In the genomic region with DNA sequence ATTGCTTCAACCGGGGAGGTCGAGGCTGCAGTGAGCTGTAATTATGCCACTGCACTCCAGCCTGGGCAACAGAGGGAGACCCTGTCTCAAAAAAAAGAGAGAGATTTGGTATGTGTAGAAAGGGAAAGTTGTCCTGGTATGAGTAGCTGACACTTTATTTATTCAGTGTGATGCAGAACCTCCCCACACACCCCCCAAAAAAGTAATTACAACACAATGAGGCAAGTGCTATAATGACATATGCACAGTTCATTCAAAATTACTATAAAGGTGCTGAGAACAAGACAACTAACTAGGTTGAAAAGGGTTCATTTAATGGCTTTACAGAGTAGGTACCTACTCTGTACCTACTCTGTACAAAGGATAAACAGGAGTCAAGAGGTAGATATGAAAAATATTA, we compare ENCODE assay signal across 30 cellular contexts.
DNase-seq lines count a peak whose midpoint lies in the region; ATAC-seq and TF ChIP-seq lines count a peak whose summit lies in the region.
"Had no signal": no experiment of that assay in that cellular context is flagged by ENCODE, and none has a peak within 500 bp of the region (broad histone marks: within the 10 kb centered on the region; RNA-seq: fewer than 3 reads in every experiment).

No MANE protein-coding gene starts in this region.

- intact Hi-C loops in activated T-helper 1 cell treated with anti-CD3 and anti-CD28 coated beads, Interleukin-12 subunit alpha, Interleukin-12 subunit beta, Interleukin-2, Interleukin-4 antibody, amounts not matched to agents 30 ng/mL and 10 ng/mL and 1 ng/mL, durations not matched to agents 14 hours and 24 hours and 36 hours (cut with micrococcal nuclease): no loop called here
- intact Hi-C loops in naive thymus-derived CD4-positive, alpha-beta T cell (cut with micrococcal nuclease): no loop called here

- H3F3A ChIP-seq in GM23338 (replicated peaks; ENCODE audit: low read depth): no peaks in the 10 kb centered on the region

- no peaks in the 10 kb centered on the region for H3K27me3 ChIP-seq in CD4-positive, CD25-positive, alpha-beta regulatory T cell (ENCODE audit: control insufficient read depth, insufficient read depth, low read length)
- H3K27me3 ChIP-seq in GM23338 (ENCODE audit: insufficient read depth): no peaks in the 10 kb centered on the region
- no peaks in the 10 kb centered on the region for H3K27me3 ChIP-seq in naive thymus-derived CD4-positive, alpha-beta T cell (ENCODE audit: control insufficient read depth in 2 of 2, insufficient read depth in 2 of 2, low read length in 2 of 2)

- ATAC-seq in CD4-positive, CD25-positive, alpha-beta regulatory T cell (ENCODE audit: low read depth in 2 of 2): no peak
- ATAC-seq in GM23338 (no peak), HG03045 (IDR thresholded peaks at IDR 0.05; ENCODE audit: unreplicated experiment) (no peak)
- ATAC-seq in naive thymus-derived CD4-positive, alpha-beta T cell: no peak
- ATAC-seq: esophagus mucosa, psoas muscle had no signal

- H3K36me3 Mint-ChIP-seq in CD4-positive, CD25-positive, alpha-beta regulatory T cell: peaks cover 9% of the 10 kb centered on the region
- H3K36me3 Mint-ChIP-seq in GM23338 (ENCODE audit: low read depth): no peaks in the 10 kb centered on the region
- H3K36me3 Mint-ChIP-seq in activated T-helper 1 cell treated with anti-CD3 and anti-CD28 coated beads, Interleukin-12 subunit alpha, Interleukin-12 subunit beta, Interleukin-2, Interleukin-4 antibody, amounts not matched to agents 30 ng/mL and 10 ng/mL and 1 ng/mL, durations not matched to agents 14 hours and 24 hours and 36 hours (ENCODE audit: low read depth): peaks cover 4% of the 10 kb centered on the region
- H3K36me3 Mint-ChIP-seq in naive thymus-derived CD4-positive, alpha-beta T cell: peaks cover 0 to 18% (median 2%) of the 10 kb centered on the region in 5 donors
- H3K36me3 Mint-ChIP-seq: type B pancreatic cell had no signal

- H3K27me3 Mint-ChIP-seq in CD4-positive, CD25-positive, alpha-beta regulatory T cell: no peaks in the 10 kb centered on the region
- peaks cover 3% of the 10 kb centered on the region for H3K27me3 Mint-ChIP-seq in GM23338 (ENCODE audit: insufficient read depth, low read depth, poor library complexity)
- H3K27me3 Mint-ChIP-seq in activated T-helper 1 cell treated with anti-CD3 and anti-CD28 coated beads, Interleukin-12 subunit alpha, Interleukin-12 subunit beta, Interleukin-2, Interleukin-4 antibody, amounts not matched to agents 30 ng/mL and 10 ng/mL and 1 ng/mL, durations not matched to agents 14 hours and 24 hours and 36 hours (ENCODE audit: insufficient read depth): no peaks in the 10 kb centered on the region
- no peaks in the 10 kb centered on the region for H3K27me3 Mint-ChIP-seq in naive thymus-derived CD4-positive, alpha-beta T cell
- H3K27me3 Mint-ChIP-seq: activated CD4-positive, alpha-beta memory T cell treated with anti-CD3 and anti-CD28 coated beads for 36 hours; type B pancreatic cell had no signal

- no peak overlapping the region for H3K4me2 ChIP-seq in GM23338
- H3K4me2 ChIP-seq: PC-9 had no signal

- H3K9me3 ChIP-seq in CD4-positive, CD25-positive, alpha-beta regulatory T cell (ENCODE audit: control insufficient read depth in 2 of 2, low read length in 2 of 2): no peaks in the 10 kb centered on the region
- H3K9me3 ChIP-seq in naive thymus-derived CD4-positive, alpha-beta T cell (ENCODE audit: control insufficient read depth in 2 of 3, low read length in 3 of 3): no peaks in the 10 kb centered on the region
- H3K9me3 ChIP-seq: psoas muscle had no signal

- H3K4me1 ChIP-seq in CD4-positive, CD25-positive, alpha-beta regulatory T cell (ENCODE audit: control insufficient read depth, insufficient read depth, low read length, poor library complexity, severe bottlenecking): peaks cover 59% of the 10 kb centered on the region
- peaks cover 34% of the 10 kb centered on the region for H3K4me1 ChIP-seq in GM23338 (ENCODE audit: insufficient read depth)
- peaks cover 15 to 33% of the 10 kb centered on the region in 2 donors for H3K4me1 ChIP-seq in naive thymus-derived CD4-positive, alpha-beta T cell (ENCODE audit: control insufficient read depth in 2 of 2, insufficient read depth in 2 of 2, low read length in 2 of 2)

- H3K4me1 Mint-ChIP-seq in CD4-positive, CD25-positive, alpha-beta regulatory T cell: peaks cover 58 to 89% (median 79%) of the 10 kb centered on the region in 4 donors
- peaks cover 24% of the 10 kb centered on the region for H3K4me1 Mint-ChIP-seq in GM23338
- H3K4me1 Mint-ChIP-seq in activated T-helper 1 cell treated with anti-CD3 and anti-CD28 coated beads, Interleukin-12 subunit alpha, Interleukin-12 subunit beta, Interleukin-2, Interleukin-4 antibody, amounts not matched to agents 30 ng/mL and 10 ng/mL and 1 ng/mL, durations not matched to agents 14 hours and 24 hours and 36 hours (ENCODE audit: low read depth): peaks cover 52% of the 10 kb centered on the region
- peaks cover 44 to 96% (median 90%) of the 10 kb centered on the region in 7 donors for H3K4me1 Mint-ChIP-seq in naive thymus-derived CD4-positive, alpha-beta T cell

- H3K4me3 Mint-ChIP-seq in CD4-positive, CD25-positive, alpha-beta regulatory T cell: peak overlapping the region in 2 of 4 donors; percentile 17 to 26
- H3K4me3 Mint-ChIP-seq in GM23338: no peak overlapping the region
- H3K4me3 Mint-ChIP-seq in activated T-helper 1 cell treated with anti-CD3 and anti-CD28 coated beads, Interleukin-12 subunit alpha, Interleukin-12 subunit beta, Interleukin-2, Interleukin-4 antibody, amounts not matched to agents 30 ng/mL and 10 ng/mL and 1 ng/mL, durations not matched to agents 14 hours and 24 hours and 36 hours: no peak overlapping the region
- H3K4me3 Mint-ChIP-seq in naive thymus-derived CD4-positive, alpha-beta T cell: peak overlapping the region in 4 of 10 donors; percentile 1 to 42 (median 10)
- H3K4me3 Mint-ChIP-seq: activated CD4-positive, alpha-beta memory T cell treated with anti-CD3 and anti-CD28 coated beads for 36 hours; HFFc6; type B pancreatic cell had no signal

- CTCF ChIA-PET in naive thymus-derived CD4-positive, alpha-beta T cell (lab: Charles Lee): no interaction called here

- peaks cover 5% of the 10 kb centered on the region for H3K36me3 ChIP-seq in CD4-positive, CD25-positive, alpha-beta regulatory T cell (ENCODE audit: control insufficient read depth, insufficient read depth, low read length)
- no peaks in the 10 kb centered on the region for H3K36me3 ChIP-seq in GM23338 (ENCODE audit: insufficient read depth)
- peaks cover 0 to 4% (median 0%) of the 10 kb centered on the region in 3 experiments for H3K36me3 ChIP-seq in naive thymus-derived CD4-positive, alpha-beta T cell (ENCODE audit: control insufficient read depth in 2 of 3, insufficient read depth in 3 of 3, low read length in 3 of 3)
- H3K36me3 ChIP-seq: WERI-Rb-1 had no signal

- 0 out of 2 replicates have a peak, but pooled peaks cover 4% of the 10 kb centered on the region for H3K9me2 ChIP-seq in GM23338 (ENCODE audit: insufficient read depth)

- peak overlapping the region in 2 of 3 donors; percentile 20 to 77 for H3K27ac Mint-ChIP-seq in CD4-positive, CD25-positive, alpha-beta regulatory T cell
- H3K27ac Mint-ChIP-seq in GM23338: peak overlapping the region; percentile 71; the same call in 1 of the 2 replicates
- H3K27ac Mint-ChIP-seq in activated T-helper 1 cell treated with anti-CD3 and anti-CD28 coated beads, Interleukin-12 subunit alpha, Interleukin-12 subunit beta, Interleukin-2, Interleukin-4 antibody, amounts not matched to agents 30 ng/mL and 10 ng/mL and 1 ng/mL, durations not matched to agents 14 hours and 24 hours and 36 hours: peak overlapping the region; percentile 4
- peak overlapping the region in 6 of 9 donors; percentile 6 to 82 (median 24) for H3K27ac Mint-ChIP-seq in naive thymus-derived CD4-positive, alpha-beta T cell
- H3K27ac Mint-ChIP-seq: activated CD4-positive, alpha-beta memory T cell treated with anti-CD3 and anti-CD28 coated beads for 36 hours; type B pancreatic cell had no signal

- H2AFZ ChIP-seq in GM23338: no peak overlapping the region
- H2AFZ ChIP-seq: GM23248, PC-9 had no signal

- DNase-seq in CD4-positive, CD25-positive, alpha-beta regulatory T cell: no peak
- DNase-seq in GM23338 (ENCODE audit: low spot score): no peak
- no peak for DNase-seq in activated T-helper 1 cell treated with anti-CD3 and anti-CD28 coated beads, Interleukin-12 subunit alpha, Interleukin-12 subunit beta, Interleukin-2, Interleukin-4 antibody, amounts not matched to agents 30 ng/mL and 10 ng/mL and 1 ng/mL, durations not matched to agents 14 hours and 24 hours and 36 hours (ENCODE audit: low spot score)
- no peak for DNase-seq in naive thymus-derived CD4-positive, alpha-beta T cell
- no peak for DNase-seq in activated CD4-positive, CD25-positive, alpha-beta regulatory T cell treated with anti-CD3 and anti-CD28 coated beads, Interleukin-2, amount 50 U/mL, for 72 hours
- no peak for DNase-seq in DMS79 treated with DMSO at 0.1 percent for 48 hours (lab: John Stamatoyannopoulos, UW)
- no peak for DNase-seq in substantia nigra (lab: John Stamatoyannopoulos, UW)
- DNase-seq: ACHN; activated CD4-positive, alpha-beta memory T cell treated with anti-CD3 and anti-CD28 coated beads for 36 hours; activated CD8-positive, alpha-beta memory T cell treated with anti-CD3 and anti-CD28 coated beads, Interleukin-2, amount 50 U/mL, for 48 hours; activated effector memory CD4-positive, alpha-beta T cell treated with anti-CD3 and anti-CD28 coated beads, Interleukin-2, amount 50 U/mL, for 16 hours; caudate nucleus; cortex of kidney; DMS79; foreskin fibroblast; GF-D8; GM23248; HFFc6; NCI-H1048; occipital lobe; PC-9; psoas muscle; Right ventricle myocardium superior; stimulated activated CD4-positive, alpha-beta T cell treated with anti-CD3 and anti-CD28 coated beads, Interleukin-15, amount 100 ng/mL, for 24 hours; stimulated activated CD4-positive, alpha-beta T cell treated with anti-CD3 and anti-CD28 coated beads, Interleukin-4, amount 100 ng/mL, for 4 hours; T-helper 9 cell; WERI-Rb-1 had no signal

- H3K79me2 ChIP-seq in GM23338 (replicated peaks; ENCODE audit: insufficient read depth): peaks cover 95% of the 10 kb centered on the region

- H3K27ac ChIP-seq in CD4-positive, CD25-positive, alpha-beta regulatory T cell (ENCODE audit: insufficient read depth, low read length, poor library complexity, severe bottlenecking): no peak overlapping the region
- H3K27ac ChIP-seq in GM23338 (ENCODE audit: low read depth) (no peak overlapping the region), substantia nigra (ENCODE audit: low read depth, low read length, poor library complexity, severe bottlenecking) (no peak overlapping the region)
- no peak overlapping the region for H3K27ac ChIP-seq in naive thymus-derived CD4-positive, alpha-beta T cell (ENCODE audit: low read depth, low read length)
- H3K27ac ChIP-seq: GM23248, PC-9, psoas muscle, WERI-Rb-1 had no signal

- H3K9me3 Mint-ChIP-seq in CD4-positive, CD25-positive, alpha-beta regulatory T cell: no peaks in the 10 kb centered on the region
- H3K9me3 Mint-ChIP-seq in GM23338: no peaks in the 10 kb centered on the region
- no peaks in the 10 kb centered on the region for H3K9me3 Mint-ChIP-seq in activated T-helper 1 cell treated with anti-CD3 and anti-CD28 coated beads, Interleukin-12 subunit alpha, Interleukin-12 subunit beta, Interleukin-2, Interleukin-4 antibody, amounts not matched to agents 30 ng/mL and 10 ng/mL and 1 ng/mL, durations not matched to agents 14 hours and 24 hours and 36 hours
- no peaks in the 10 kb centered on the region for H3K9me3 Mint-ChIP-seq in naive thymus-derived CD4-positive, alpha-beta T cell
- H3K9me3 Mint-ChIP-seq: activated CD4-positive, alpha-beta memory T cell treated with anti-CD3 and anti-CD28 coated beads for 36 hours; HFFc6; type B pancreatic cell had no signal

- POLR2A ChIA-PET in naive thymus-derived CD4-positive, alpha-beta T cell (lab: Charles Lee): no interaction called here

- no peak overlapping the region for H3K4me3 ChIP-seq in CD4-positive, CD25-positive, alpha-beta regulatory T cell (ENCODE audit: low read depth, low read length)
- H3K4me3 ChIP-seq in GM23338: no peak overlapping the region
- no peak overlapping the region for H3K4me3 ChIP-seq in naive thymus-derived CD4-positive, alpha-beta T cell (ENCODE audit: low read length)
- H3K4me3 ChIP-seq: GM23248, PC-9, psoas muscle had no signal

- no peak for TF ChIP-seq CTCF in GM23338 (conservative IDR thresholded peaks at IDR 0.05; ENCODE audit: low read depth in 2 of 2)

- H4K20me1 ChIP-seq in GM23338 (replicated peaks; ENCODE audit: insufficient read depth): no peaks in the 10 kb centered on the region; the same call in 1 of the 2 replicates

Comparison
In these comparisons a context has a peak if more than half of its experiments do, and no peak if none do; other contexts are left out.
1. H3K27ac Mint-ChIP-seq: peak in every context shown above with its lines; median percentile 71 in GM23338; 48 in CD4-positive, CD25-positive, alpha-beta regulatory T cell; 24 in naive thymus-derived CD4-positive, alpha-beta T cell; 4 in activated T-helper 1 cell treated with anti-CD3 and anti-CD28 coated beads, Interleukin-12 subunit alpha, Interleukin-12 subunit beta, Interleukin-2, Interleukin-4 antibody, amounts not matched to agents 30 ng/mL and 10 ng/mL and 1 ng/mL, durations not matched to agents 14 hours and 24 hours and 36 hours.